28 cellular contexts compared by ENCODE assay signal in the genomic region with DNA sequence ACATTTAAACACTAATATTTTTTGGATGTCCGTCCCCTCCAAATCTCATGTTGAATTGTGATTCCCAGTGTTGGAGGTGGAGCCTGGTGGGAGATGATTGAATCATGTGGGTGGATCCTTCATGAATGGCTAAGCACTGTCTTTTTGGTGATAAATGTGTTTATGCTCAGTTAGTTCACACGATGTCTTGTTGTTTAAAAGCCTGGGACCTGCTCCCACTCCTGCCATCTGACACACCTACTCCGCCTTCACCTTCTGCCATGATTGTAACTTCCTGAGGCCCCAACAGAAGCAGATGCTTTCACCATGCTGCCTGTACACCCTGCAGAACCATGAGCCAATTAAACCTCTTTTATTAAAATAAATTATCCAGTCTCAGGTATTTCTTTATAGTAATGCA.
"Had no signal": no experiment of that assay in that cellular context is flagged by ENCODE, and none has a peak within 500 bp of the region (broad histone marks: within the 10 kb centered on the region; RNA-seq: fewer than 3 reads in every experiment).

No MANE protein-coding gene starts in this region.

- H3K27me3 ChIP-seq: brain microvascular endothelial cell, dorsolateral prefrontal cortex, esophagus muscularis mucosa, foreskin keratinocyte, gastrocnemius medialis, heart left ventricle had no signal

- H3K4me3 ChIP-seq: coronary artery, dorsolateral prefrontal cortex, esophagus muscularis mucosa, gastrocnemius medialis, heart left ventricle had no signal

- H3K27ac ChIP-seq: brain microvascular endothelial cell, coronary artery, dorsolateral prefrontal cortex, esophagus muscularis mucosa, foreskin keratinocyte, gastrocnemius medialis, heart left ventricle, WERI-Rb-1 had no signal

- FAIRE-seq: astrocyte, bronchial epithelial cell had no signal

- ATAC-seq: activated CD4-positive, alpha-beta T cell treated with anti-CD3 and anti-CD28 coated beads for 36 hours; activated CD8-positive, alpha-beta memory T cell treated with anti-CD3 and anti-CD28 coated beads, Interleukin-2, amount 10 ng/mL, durations not matched to agents 7 days and 5 days; activated CD8-positive, alpha-beta T cell treated with anti-CD3 and anti-CD28 coated beads, Interleukin-2, amount 10 ng/mL, durations not matched to agents 7 days and 5 days; activated naive CD4-positive, alpha-beta T cell treated with anti-CD3 and anti-CD28 coated beads, Interleukin-2, amount 50 U/mL, for 72 hours; foreskin keratinocyte; gastrocnemius medialis; heart left ventricle had no signal

- H3K9me3 ChIP-seq: esophagus muscularis mucosa, gastrocnemius medialis, heart left ventricle had no signal

- H3K36me3 ChIP-seq: brain microvascular endothelial cell, esophagus muscularis mucosa, gastrocnemius medialis, heart left ventricle, WERI-Rb-1 had no signal

- H3K4me1 ChIP-seq: esophagus muscularis mucosa, gastrocnemius medialis had no signal

- DNase-seq: activated B cell treated with CpG ODN at 0.5 μM for 24 hours; activated CD4-positive, alpha-beta memory T cell treated with anti-CD3 and anti-CD28 coated beads for 36 hours; activated CD4-positive, alpha-beta T cell treated with anti-CD3 and anti-CD28 coated beads for 36 hours; activated CD4-positive, alpha-beta T cell treated with anti-CD3 and anti-CD28 coated beads, Interleukin-2, amount 10 ng/mL, durations not matched to agents 24 days and 14 days; activated CD4-positive, CD25-positive, alpha-beta regulatory T cell treated with anti-CD3 and anti-CD28 coated beads, Interleukin-2, amount 50 U/mL, for 72 hours; activated CD8-positive, alpha-beta memory T cell treated with anti-CD3 and anti-CD28 coated beads, Interleukin-2, amount 10 ng/mL, durations not matched to agents 7 days and 5 days; activated CD8-positive, alpha-beta memory T cell treated with anti-CD3 and anti-CD28 coated beads, Interleukin-2, amount 50 U/mL, for 4 hours; activated CD8-positive, alpha-beta T cell treated with anti-CD3 and anti-CD28 coated beads, Interleukin-2, amount 10 ng/mL, durations not matched to agents 7 days and 5 days; activated effector memory CD4-positive, alpha-beta T cell treated with anti-CD3 and anti-CD28 coated beads, Interleukin-2, amount 50 U/mL, for 16 hours; activated naive CD4-positive, alpha-beta T cell; activated naive CD4-positive, alpha-beta T cell treated with anti-CD3 and anti-CD28 coated beads, Interleukin-2, amount 10 ng/mL, durations not matched to agents 7 days and 5 days; activated naive CD8-positive, alpha-beta T cell treated with anti-CD3 and anti-CD28 coated beads, Interleukin-2, amount 10 ng/mL, durations not matched to agents 7 days and 5 days; activated T-cell treated with anti-CD3 and anti-CD28 coated beads, Interleukin-2, amount 50 U/mL, for 1 hour; activated T-cell treated with anti-CD3 and anti-CD28 coated beads, Interleukin-2, amount 50 U/mL, for 48 hours; brain microvascular endothelial cell; dorsolateral prefrontal cortex; erythroblast; foreskin keratinocyte; gastrocnemius medialis; glutamatergic neuron; heart left ventricle; T1000; WERI-Rb-1 had no signal
